ENCODE assay signal across 11 cellular contexts in genomic region chr3:192570315-192570714, GRCh38.
DNase-seq lines count a peak whose midpoint lies in the region; ATAC-seq and TF ChIP-seq lines count a peak whose summit lies in the region.
"Had no signal": no experiment of that assay in that cellular context is flagged by ENCODE, and none has a peak within 500 bp of the region (broad histone marks: within the 10 kb centered on the region; RNA-seq: fewer than 3 reads in every experiment).

No MANE protein-coding gene starts in this region.

- H4K20me1 ChIP-seq in mammary epithelial cell (ENCODE audit: insufficient read depth, low read length) (no peaks in the 10 kb centered on the region), PC-9 (ENCODE audit: insufficient read depth) (no peaks in the 10 kb centered on the region), osteoblast (ENCODE audit: insufficient read depth, low read length) (no peaks in the 10 kb centered on the region)

- CTCF ChIA-PET in mammary epithelial cell (lab: Charles Lee; ENCODE audit: low non-redundant PET) (no interaction called here), PC-9 (lab: Charles Lee) (no interaction called here)

- DNase-seq in mammary epithelial cell (no peak), breast epithelium (ENCODE audit: low spot score in 2 of 2) (no peak), EH (ENCODE audit: low read depth) (peak; percentile 2), PC-9 (no peak), osteoblast (ENCODE audit: insufficient read length, low spot score, missing footprints) (no peak), putamen (ENCODE audit: low spot score) (no peak)
- DNase-seq: MV-4-11, NCI-H82 had no signal

- H3K4me2 ChIP-seq in mammary epithelial cell (ENCODE audit: insufficient read depth, low read depth, low read length) (peak overlapping the region; percentile 92), PC-9 (peak overlapping the region; percentile 8; the same call in 1 of the 2 replicates), osteoblast (ENCODE audit: insufficient read depth, low read length) (peak overlapping the region; percentile 99)
- H3K4me2 ChIP-seq: KMS-11 had no signal

- no peaks in the 10 kb centered on the region for H3K9me2 ChIP-seq in PC-9 (ENCODE audit: insufficient read depth)

- H3K9ac ChIP-seq in mammary epithelial cell (ENCODE audit: insufficient read depth, low read length), result no peak overlapping the region
- H3K9ac ChIP-seq: KMS-11 had no signal

- no peak overlapping the region for H3K4me3 ChIP-seq in mammary epithelial cell (replicated peaks in 1 of 3; ENCODE audit: insufficient read depth in 1 of 3, low read depth in 2 of 3, low read length in 3 of 3)
- no peak overlapping the region for H3K4me3 ChIP-seq in breast epithelium
- no peak overlapping the region for H3K4me3 ChIP-seq in PC-9
- no peak overlapping the region for H3K4me3 ChIP-seq in osteoblast (ENCODE audit: insufficient read depth, low read length)

- no peaks in the 10 kb centered on the region for H3K36me3 ChIP-seq in mammary epithelial cell (ENCODE audit: insufficient read depth, low read length)
- H3K36me3 ChIP-seq in breast epithelium, result no peaks in the 10 kb centered on the region
- no peaks in the 10 kb centered on the region for H3K36me3 ChIP-seq in PC-9 (ENCODE audit: low read depth)
- H3K36me3 ChIP-seq in osteoblast (ENCODE audit: insufficient read depth, low read length), result no peaks in the 10 kb centered on the region
- H3K36me3 ChIP-seq: HAP-1 had no signal

- H3K27me3 ChIP-seq in mammary epithelial cell (ENCODE audit: insufficient read depth, low read length) (peaks cover 2% of the 10 kb centered on the region), breast epithelium (no peaks in the 10 kb centered on the region), PC-9 (ENCODE audit: insufficient read depth, low read depth) (no peaks in the 10 kb centered on the region), osteoblast (ENCODE audit: insufficient read depth, low read length) (no peaks in the 10 kb centered on the region)

- no peaks in the 10 kb centered on the region for H3K4me1 ChIP-seq in mammary epithelial cell (ENCODE audit: insufficient read depth, low read length)
- no peaks in the 10 kb centered on the region for H3K4me1 ChIP-seq in breast epithelium
- peaks cover 4% of the 10 kb centered on the region; the same call in 1 of the 2 replicates for H3K4me1 ChIP-seq in PC-9 (replicated peaks; ENCODE audit: insufficient read depth)
- H3K4me1 ChIP-seq in osteoblast (ENCODE audit: insufficient read depth, low read length), result peaks cover 12% of the 10 kb centered on the region

- dilution Hi-C loops in mammary epithelial cell (cut with HindIII; ENCODE audit: low sequenced_read_pairs), result no loop called here

- BruUV-seq in mammary epithelial cell (replicated peaks; lab: Mats Ljungman, UMichigan) (no TSS peak), PC-9 (replicated peaks; lab: Mats Ljungman, UMichigan) (no TSS peak)

- H2AFZ ChIP-seq in mammary epithelial cell (ENCODE audit: low read depth, low read length) (no peak overlapping the region), PC-9 (no peak overlapping the region), osteoblast (ENCODE audit: low read length) (no peak overlapping the region)

- POLR2A ChIA-PET in PC-9 (lab: Charles Lee; ENCODE audit: unreplicated experiment), result no interaction called here

- ATAC-seq in GM18861 (IDR thresholded peaks at IDR 0.05; ENCODE audit: unreplicated experiment), result no peak

- H3F3A ChIP-seq in PC-9 (ENCODE audit: insufficient read depth, low read depth), result no peaks in the 10 kb centered on the region

- no peaks in the 10 kb centered on the region for H3K79me2 ChIP-seq in mammary epithelial cell (ENCODE audit: insufficient read depth, low read length)
- H3K79me2 ChIP-seq in PC-9 (ENCODE audit: low read depth), result no peaks in the 10 kb centered on the region
- no peaks in the 10 kb centered on the region for H3K79me2 ChIP-seq in osteoblast (ENCODE audit: insufficient read depth, low read length)

- intact Hi-C loops in mammary epithelial cell (cut with micrococcal nuclease), result no loop called here
- intact Hi-C loops in breast epithelium (cut with DNase I; ENCODE audit: low total_unique reads), result no loop called here
- intact Hi-C loops in PC-9 (cut with micrococcal nuclease; ENCODE audit: unreplicated experiment), result no loop called here

- TF ChIP-seq POLR2A in breast epithelium (IDR thresholded peaks at IDR 0.05), result no peak

- TF ChIP-seq CTCF in mammary epithelial cell (conservative IDR thresholded peaks at IDR 0.05 in 1 of 2, IDR thresholded peaks at IDR 0.05 in 1 of 2; ENCODE audit: extremely low read depth in 1 of 2, insufficient read depth in 1 of 2, low read depth in 1 of 2, low read length in 2 of 2) (no peak), breast epithelium (IDR thresholded peaks at IDR 0.05) (no peak), PC-9 (conservative IDR thresholded peaks at IDR 0.05) (no peak), osteoblast (IDR thresholded peaks at IDR 0.05; ENCODE audit: extremely low read depth, low read depth, low read length) (no peak)

- no peaks in the 10 kb centered on the region for H3K9me3 ChIP-seq in mammary epithelial cell (replicated peaks; ENCODE audit: insufficient read depth, low read length)
- H3K9me3 ChIP-seq in breast epithelium, result no peaks in the 10 kb centered on the region
- H3K9me3 ChIP-seq in PC-9 (ENCODE audit: insufficient read depth, low read depth), result no peaks in the 10 kb centered on the region
- no peaks in the 10 kb centered on the region for H3K9me3 ChIP-seq in osteoblast (ENCODE audit: low read depth, low read length)
- H3K9me3 ChIP-seq: HAP-1 had no signal

- no peak overlapping the region for H3K27ac ChIP-seq in mammary epithelial cell (ENCODE audit: insufficient read depth, low read depth, low read length)
- no peak overlapping the region for H3K27ac ChIP-seq in breast epithelium
- H3K27ac ChIP-seq in PC-9, result no peak overlapping the region
- no peak overlapping the region for H3K27ac ChIP-seq in osteoblast (ENCODE audit: low read depth, low read length)
- H3K27ac ChIP-seq: KMS-11 had no signal

- in situ Hi-C loops in mammary epithelial cell (cut with MboI; ENCODE audit: low sequenced_read_pairs in 2 of 2), result loop anchor here in 1 of 2 donors (25.0 kb wide), 2 partner anchors 492 to 992 kb away; partner anchors contain the start of gene ATP13A4

Comparison
In these comparisons a context has a peak if more than half of its experiments do, and no peak if none do; other contexts are left out.
1. H3K4me2 ChIP-seq: peak in every context shown above with its lines; median percentile 99 in osteoblast; 92 in mammary epithelial cell; 8 in PC-9.